ENCODE assay signal across 12 cellular contexts in the genomic region with DNA sequence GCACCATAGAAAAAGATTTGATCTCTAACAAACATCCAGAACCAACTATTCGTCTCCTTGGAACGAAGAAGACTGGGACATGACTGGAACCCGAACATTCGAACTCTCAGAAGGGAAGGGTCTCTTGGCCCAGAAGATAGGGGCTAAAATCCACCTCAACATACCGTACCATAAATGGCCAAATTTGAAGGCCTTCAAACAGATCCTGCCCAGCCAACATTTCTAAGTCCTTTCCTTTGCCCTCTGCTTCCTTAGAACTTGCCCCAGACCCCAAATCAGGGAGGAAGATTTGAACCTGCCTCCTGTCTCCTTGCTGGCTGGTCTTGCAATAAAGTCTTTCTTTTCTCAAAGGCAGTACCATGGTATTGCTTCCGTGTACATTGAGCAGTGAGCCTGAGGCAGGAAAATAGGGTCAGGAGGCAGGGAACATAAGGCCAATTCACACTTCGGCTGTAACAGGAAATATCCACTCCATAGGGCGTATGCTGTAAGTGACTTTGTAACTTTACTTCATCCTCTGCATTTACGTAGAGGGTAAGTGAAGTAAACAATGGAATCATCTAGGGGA. TPM values are rescaled to one million over a fixed set of nuclear protein-coding genes. Genes with fewer than 3 reads are reported as not detected.
DNase-seq lines count a peak whose midpoint lies in the region; ATAC-seq and TF ChIP-seq lines count a peak whose summit lies in the region.
"Had no signal": no experiment of that assay in that cellular context is flagged by ENCODE, and none has a peak within 500 bp of the region (broad histone marks: within the 10 kb centered on the region; RNA-seq: fewer than 3 reads in every experiment).

No MANE protein-coding gene starts in this region.

- ATAC-seq in thoracic aorta (ENCODE audit: insufficient number of reproducible peaks, low FRiP score, low read depth) = no peak
- ATAC-seq in HG03196 (IDR thresholded peaks at IDR 0.05; ENCODE audit: unreplicated experiment) = no peak
- ATAC-seq in GM18858 (IDR thresholded peaks at IDR 0.05; ENCODE audit: unreplicated experiment) = no peak

- peaks cover 47% of the 10 kb centered on the region for H3K27me3 Mint-ChIP-seq in activated CD4-positive, alpha-beta T cell treated with anti-CD3 and anti-CD28 coated beads, Interleukin-2, amount 10 ng/mL, durations not matched to agents 7 days and 5 days

- H3K4me1 ChIP-seq in ascending aorta (peaks cover 0 to 5% of the 10 kb centered on the region in 2 donors), thoracic aorta (ENCODE audit: control insufficient read depth in 1 of 2, low read depth in 2 of 2) (peaks cover 0 to 9% of the 10 kb centered on the region in 2 donors), osteoblast (ENCODE audit: insufficient read depth, low read length) (peaks cover 15% of the 10 kb centered on the region)

- H3K9me3 Mint-ChIP-seq in activated CD4-positive, alpha-beta T cell treated with anti-CD3 and anti-CD28 coated beads, Interleukin-2, amount 10 ng/mL, durations not matched to agents 7 days and 5 days = no peaks in the 10 kb centered on the region

- H2AFZ ChIP-seq in osteoblast (ENCODE audit: low read length) = no peak overlapping the region

- no peak overlapping the region for H3K4me2 ChIP-seq in osteoblast (ENCODE audit: insufficient read depth, low read length)

- H3K36me3 ChIP-seq in ascending aorta (peaks cover 0 to 20% of the 10 kb centered on the region in 2 donors), thoracic aorta (no peaks in the 10 kb centered on the region), osteoblast (ENCODE audit: insufficient read depth, low read length) (peaks cover 12% of the 10 kb centered on the region)
- H3K36me3 ChIP-seq: cardiac muscle cell had no signal

- CTCF ChIA-PET in activated CD4-positive, alpha-beta T cell treated with anti-CD3 and anti-CD28 coated beads, Interleukin-2, amount 10 ng/mL, durations not matched to agents 7 days and 5 days (lab: Charles Lee) = no interaction called here

- H3K27ac Mint-ChIP-seq in activated CD4-positive, alpha-beta T cell treated with anti-CD3 and anti-CD28 coated beads, Interleukin-2, amount 10 ng/mL, durations not matched to agents 7 days and 5 days = no peak overlapping the region

- TF ChIP-seq CTCF in ascending aorta (IDR thresholded peaks at IDR 0.05) (no peak), thoracic aorta (IDR thresholded peaks at IDR 0.05) (no peak), osteoblast (IDR thresholded peaks at IDR 0.05; ENCODE audit: extremely low read depth, low read depth, low read length) (no peak)

- H3K27me3 ChIP-seq in ascending aorta = no peaks in the 10 kb centered on the region
- no peaks in the 10 kb centered on the region for H3K27me3 ChIP-seq in thoracic aorta (replicated peaks; ENCODE audit: insufficient read depth)
- H3K27me3 ChIP-seq in osteoblast (ENCODE audit: insufficient read depth, low read length) = no peaks in the 10 kb centered on the region

- H3K27ac ChIP-seq in ascending aorta = peak overlapping the region; percentile 100
- peak overlapping the region; percentile 97 to 100 for H3K27ac ChIP-seq in thoracic aorta
- no peak overlapping the region for H3K27ac ChIP-seq in osteoblast (ENCODE audit: low read depth, low read length)

- peaks cover 2% of the 10 kb centered on the region for H3K4me1 Mint-ChIP-seq in activated CD4-positive, alpha-beta T cell treated with anti-CD3 and anti-CD28 coated beads, Interleukin-2, amount 10 ng/mL, durations not matched to agents 7 days and 5 days

- POLR2A ChIA-PET in activated CD4-positive, alpha-beta T cell treated with anti-CD3 and anti-CD28 coated beads, Interleukin-2, amount 10 ng/mL, durations not matched to agents 7 days and 5 days (lab: Charles Lee) = no interaction called here

- H3K36me3 Mint-ChIP-seq in activated CD4-positive, alpha-beta T cell treated with anti-CD3 and anti-CD28 coated beads, Interleukin-2, amount 10 ng/mL, durations not matched to agents 7 days and 5 days (ENCODE audit: low read depth) = no peaks in the 10 kb centered on the region

- intact Hi-C loops in ascending aorta (cut with DNase I) = no loop called here

- no peak overlapping the region for H3K4me3 ChIP-seq in ascending aorta
- no peak overlapping the region for H3K4me3 ChIP-seq in thoracic aorta
- H3K4me3 ChIP-seq in osteoblast (ENCODE audit: insufficient read depth, low read length) = no peak overlapping the region
- H3K4me3 ChIP-seq: cardiac muscle cell had no signal

- H3K4me3 Mint-ChIP-seq in activated CD4-positive, alpha-beta T cell treated with anti-CD3 and anti-CD28 coated beads, Interleukin-2, amount 10 ng/mL, durations not matched to agents 7 days and 5 days = peak overlapping the region; percentile 42

- peaks cover 31% of the 10 kb centered on the region for H3K79me2 ChIP-seq in osteoblast (ENCODE audit: insufficient read depth, low read length)

- no peak for DNase-seq in activated CD4-positive, alpha-beta T cell treated with anti-CD3 and anti-CD28 coated beads, Interleukin-2, amount 10 ng/mL, durations not matched to agents 7 days and 5 days
- DNase-seq in activated CD4-positive, alpha-beta T cell treated with anti-CD3 and anti-CD28 coated beads, Interleukin-2, amount 50 U/mL, for 1 hour = no peak
- DNase-seq in ascending aorta (ENCODE audit: low spot score in 2 of 2) (no peak), lung microvascular endothelial cell (ENCODE audit: low read depth in 2 of 2) (peak; percentile 80 to 90), thoracic aorta (ENCODE audit: low spot score) (no peak), osteoblast (ENCODE audit: insufficient read length, low spot score, missing footprints) (no peak)
- DNase-seq: GF-D8; NCI-H2081; stimulated activated CD4-positive, alpha-beta T cell treated with anti-CD3 and anti-CD28 coated beads, Interleukin-2, amount 100 ng/mL, for 24 hours had no signal

- H4K20me1 ChIP-seq in osteoblast (ENCODE audit: insufficient read depth, low read length) = peaks cover 19% of the 10 kb centered on the region

- H3K9me3 ChIP-seq in ascending aorta (peaks cover 0 to 10% of the 10 kb centered on the region in 2 donors), thoracic aorta (no peaks in the 10 kb centered on the region), osteoblast (ENCODE audit: low read depth, low read length) (no peaks in the 10 kb centered on the region)

RNA-seq across cellular contexts. Expression of gene PXDC1, which starts 1.8 kb away (rescaled TPM):
- under 1 TPM in 1 of 2 experiments, not detected in 1; 0.21 TPM for total RNA-seq in activated CD4-positive, alpha-beta T cell treated with anti-CD3 and anti-CD28 coated beads, Interleukin-2, amount 10 ng/mL, durations not matched to agents 7 days and 5 days
- total RNA-seq in ascending aorta = 310 TPM
- total RNA-seq in lung microvascular endothelial cell = 45.1 and 103 TPM in 2 replicates
- total RNA-seq in thoracic aorta = 100 to 1,000 TPM; 406 to 488 TPM
- 144 and 161 TPM in 2 replicates for total RNA-seq in osteoblast

Comparison
In these comparisons a context has a peak if more than half of its experiments do, and no peak if none do; other contexts are left out.
1. DNase-seq: peak in lung microvascular endothelial cell (2 of 2); none in activated CD4-positive, alpha-beta T cell treated with anti-CD3 and anti-CD28 coated beads, Interleukin-2, amount 10 ng/mL, durations not matched to agents 7 days and 5 days (single experiment), activated CD4-positive, alpha-beta T cell treated with anti-CD3 and anti-CD28 coated beads, Interleukin-2, amount 50 U/mL, for 1 hour (single experiment), ascending aorta (0 of 2), thoracic aorta (single experiment) and osteoblast (single experiment).
2. RNA of gene PXDC1, which starts 1.8 kb away (total RNA-seq): 406 to 488 TPM in thoracic aorta, 310 TPM in ascending aorta (single experiment), 144 to 161 TPM in osteoblast and 45.1 to 103 TPM in lung microvascular endothelial cell; 0.21 TPM in activated CD4-positive, alpha-beta T cell treated with anti-CD3 and anti-CD28 coated beads, Interleukin-2, amount 10 ng/mL, durations not matched to agents 7 days and 5 days; every median in the first group is over 10 times any median in the second.